In the genomic region with DNA sequence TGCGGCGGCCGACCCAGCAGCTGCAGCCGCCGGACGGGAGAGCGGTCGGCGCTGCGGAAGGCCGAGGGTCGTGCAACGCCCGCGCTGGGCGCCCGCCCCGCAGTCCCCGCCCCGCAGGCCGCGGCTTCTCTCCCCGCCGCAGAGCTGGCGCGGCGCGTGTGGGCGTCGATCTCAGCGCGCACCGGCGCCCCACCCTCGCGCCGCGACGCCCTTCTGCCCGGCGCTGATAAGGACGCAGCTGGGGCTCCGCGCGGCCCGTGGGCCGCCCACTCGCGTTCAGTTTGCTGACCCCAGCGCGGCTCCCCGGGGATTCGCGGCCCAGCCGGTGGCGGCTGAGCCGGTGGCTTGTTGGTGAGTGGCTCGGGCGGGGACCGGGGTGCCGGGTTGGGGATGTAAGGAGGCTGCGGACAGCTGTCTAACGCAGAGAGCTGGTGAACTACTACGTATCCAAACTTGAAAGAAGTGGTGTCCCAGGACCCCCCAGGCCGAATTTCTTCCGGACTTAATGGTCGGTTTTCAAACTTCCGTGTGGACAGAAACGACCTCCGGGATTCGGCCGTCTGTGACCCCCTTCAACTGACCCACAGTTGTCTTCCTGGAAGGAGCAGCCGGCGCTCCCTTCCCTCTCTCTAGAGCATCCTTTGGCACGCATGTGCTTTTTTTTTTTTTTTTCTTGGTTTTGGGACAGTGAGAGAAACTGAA, we compare ENCODE assay signal across 8 cellular contexts. TPM values are rescaled to one million over a fixed set of nuclear protein-coding genes. Genes with fewer than 3 reads are reported as not detected.
DNase-seq lines count a peak whose midpoint lies in the region; ATAC-seq and TF ChIP-seq lines count a peak whose summit lies in the region.

No MANE protein-coding gene starts in this region.

- H4K20me1 ChIP-seq in DND-41 (ENCODE audit: insufficient read depth, low read length) (0 out of 2 replicates have a peak, but pooled peaks cover 3% of the 10 kb centered on the region), HCT116 (ENCODE audit: insufficient read depth) (no peaks in the 10 kb centered on the region), SU-DHL-6 (ENCODE audit: low read depth, low read length) (no peaks in the 10 kb centered on the region; the same call in 1 of the 2 replicates)

- TF ChIP-seq CTCF in DND-41 (IDR thresholded peaks at IDR 0.05; ENCODE audit: borderline replicate concordance, extremely low read depth, low read length, poor library complexity, severe bottlenecking) (no peak), HCT116 (IDR thresholded peaks at IDR 0.05 in 2 of 3, conservative IDR thresholded peaks at IDR 0.05 in 1 of 3; ENCODE audit: borderline replicate concordance in 1 of 3, insufficient read depth in 1 of 3, low read depth in 2 of 3, low read length in 2 of 3) (no peak), SU-DHL-6 (IDR thresholded peaks at IDR 0.05; ENCODE audit: insufficient read depth, low read length, poor library complexity, severe bottlenecking) (no peak), lung (IDR thresholded peaks at IDR 0.05; ENCODE audit: control extremely low read depth, extremely low read depth) (no peak)

- peak overlapping the region; percentile 24 to 55; a peak in 3 of 4 replicates for H3K4me3 ChIP-seq in DND-41 (ENCODE audit: low read depth in 1 of 2, low read length in 2 of 2)
- peak overlapping the region; percentile 60 to 66 for H3K4me3 ChIP-seq in HCT116 (replicated peaks in 1 of 2; ENCODE audit: low read depth in 1 of 2, low read length in 2 of 2)
- peak overlapping the region; percentile 58 for H3K4me3 ChIP-seq in SU-DHL-6 (ENCODE audit: insufficient read depth, low read length, poor library complexity, severe bottlenecking)
- H3K4me3 ChIP-seq in ectodermal cell (ENCODE audit: insufficient read depth, low read depth, low read length): peak overlapping the region; percentile 68
- H3K4me3 ChIP-seq in lung: peak overlapping the region; percentile 65
- H3K4me3 ChIP-seq in stomach smooth muscle (ENCODE audit: low read length in 2 of 2): peak overlapping the region; percentile 62 to 77

- H3K36me3 ChIP-seq in DND-41 (ENCODE audit: insufficient read depth, low read length) (no peaks in the 10 kb centered on the region), HCT116 (ENCODE audit: control insufficient read depth in 1 of 2, insufficient read depth in 2 of 2, low read length in 2 of 2) (no peaks in the 10 kb centered on the region), SU-DHL-6 (ENCODE audit: low read length) (no peaks in the 10 kb centered on the region), ectodermal cell (ENCODE audit: control insufficient read depth, insufficient read depth, low read length) (no peaks in the 10 kb centered on the region), lung (ENCODE audit: control insufficient read depth in 2 of 2, insufficient read depth in 2 of 2, low read length in 2 of 2) (peaks cover 0 to 4% of the 10 kb centered on the region in 2 donors), stomach smooth muscle (ENCODE audit: control insufficient read depth in 2 of 2, insufficient read depth in 2 of 2, low read length in 2 of 2) (no peaks in the 10 kb centered on the region)

- BruUV-seq in HCT116 (replicated peaks; lab: Mats Ljungman, UMichigan): no TSS peak

- H3K9me2 ChIP-seq in HCT116 (ENCODE audit: insufficient read depth) (no peaks in the 10 kb centered on the region), SU-DHL-6 (replicated peaks; ENCODE audit: insufficient read depth, low read length) (no peaks in the 10 kb centered on the region)

- RAD21 ChIA-PET in HCT116 (lab: Charles Lee; ENCODE audit: low non-redundant PET in 1 of 2, low total read pairs in 2 of 2, uncharacterized antibody in 2 of 2, unreplicated experiment in 2 of 2): no interaction called here

- ATAC-seq in DND-41 (ENCODE audit: insufficient read depth, low read depth): peak; percentile 76
- peak; percentile 26 for ATAC-seq in HCT116
- ATAC-seq in lung (ENCODE audit: insufficient read depth, low FRiP score): peak; percentile 65
- no peak for ATAC-seq in HG03139 (IDR thresholded peaks at IDR 0.05; ENCODE audit: unreplicated experiment)

- H3K4me2 ChIP-seq in DND-41 (ENCODE audit: insufficient read depth, low read length) (peak overlapping the region; percentile 91), HCT116 (ENCODE audit: low read length) (peak overlapping the region; percentile 97), SU-DHL-6 (ENCODE audit: low read depth, low read length, poor library complexity, severe bottlenecking) (peak overlapping the region; percentile 89)

- intact Hi-C loops in HCT116 (cut with micrococcal nuclease): loop anchor here (5.0 kb wide), 2 partner anchors 145 to 190 kb away; no protein-coding TSS in a partner anchor

- H3K9ac ChIP-seq in DND-41 (ENCODE audit: low read depth, low read length) (peak overlapping the region; percentile 30; the same call in 1 of the 2 replicates), HCT116 (ENCODE audit: low read length) (no peak overlapping the region; the same call in 1 of the 2 replicates), SU-DHL-6 (ENCODE audit: low read length) (peak overlapping the region; percentile 33; the same call in 1 of the 2 replicates), stomach smooth muscle (ENCODE audit: low read length in 2 of 2) (peak overlapping the region; percentile 21 to 29)

- H2AFZ ChIP-seq in DND-41 (ENCODE audit: low read depth, low read length) (peak overlapping the region; percentile 47; the same call in 1 of the 2 replicates), HCT116 (ENCODE audit: low read depth, low read length, poor library complexity, severe bottlenecking) (no peak overlapping the region), SU-DHL-6 (ENCODE audit: low read depth, low read length, severe bottlenecking) (no peak overlapping the region)

- H3F3A ChIP-seq in SU-DHL-6 (ENCODE audit: insufficient read depth): no peaks in the 10 kb centered on the region

- POLR2A ChIA-PET in HCT116 (lab: Charles Lee): no interaction called here

- peaks cover 20% of the 10 kb centered on the region for H3K4me1 ChIP-seq in DND-41 (ENCODE audit: insufficient read depth, low read length)
- H3K4me1 ChIP-seq in HCT116 (ENCODE audit: control insufficient read depth in 1 of 2, insufficient read depth in 2 of 2, low read length in 2 of 2): peaks cover 14 to 32% of the 10 kb centered on the region in 2 experiments
- H3K4me1 ChIP-seq in ectodermal cell (ENCODE audit: control insufficient read depth, insufficient read depth, low read length): no peaks in the 10 kb centered on the region
- H3K4me1 ChIP-seq in lung (ENCODE audit: control insufficient read depth in 2 of 2, insufficient read depth in 2 of 2, low read length in 2 of 2): peaks cover 4 to 15% of the 10 kb centered on the region in 2 donors
- peaks cover 23% of the 10 kb centered on the region for H3K4me1 ChIP-seq in stomach smooth muscle (ENCODE audit: control insufficient read depth, insufficient read depth, low read length)

- DNase-seq in DND-41: peak; percentile 20
- no peak for DNase-seq in HCT116 (ENCODE audit: low read depth, low spot score)
- DNase-seq in lung (ENCODE audit: low spot score): no peak
- DNase-seq in NCI-H2196 (lab: John Stamatoyannopoulos, UW; ENCODE audit: unreplicated experiment): no peak

- CTCF ChIA-PET in HCT116 (lab: Charles Lee): no interaction called here

- no peak for TF ChIP-seq RAD21 in HCT116 (IDR thresholded peaks at IDR 0.05; ENCODE audit: low read depth)

- TF ChIP-seq POLR2A in HCT116 (IDR thresholded peaks at IDR 0.05; ENCODE audit: borderline replicate concordance, extremely low read depth, insufficient read depth, insufficient read length): no peak

- H3K79me2 ChIP-seq in DND-41 (ENCODE audit: insufficient read depth, low read length): no peaks in the 10 kb centered on the region
- H3K79me2 ChIP-seq in HCT116 (ENCODE audit: insufficient read depth, low read length): no peaks in the 10 kb centered on the region
- no peaks in the 10 kb centered on the region for H3K79me2 ChIP-seq in SU-DHL-6 (ENCODE audit: insufficient read depth, low read length)

- 1% methylated on average over 75 of the region's 75 CpGs for WGBS in ectodermal cell, 2 experiments
- 0 to 1% methylated on average over 41 to 75 of the region's 75 CpGs for WGBS in lung, 2 donors

- H3K27me3 ChIP-seq in DND-41 (ENCODE audit: insufficient read depth, low read length, poor library complexity) (peaks cover 55% of the 10 kb centered on the region), HCT116 (ENCODE audit: insufficient read depth, low read length) (peaks cover 21% of the 10 kb centered on the region; the same call in 1 of the 2 replicates), SU-DHL-6 (ENCODE audit: low read length) (no peaks in the 10 kb centered on the region), ectodermal cell (ENCODE audit: control insufficient read depth, insufficient read depth, low read length, poor library complexity, severe bottlenecking) (peaks cover 57% of the 10 kb centered on the region), lung (ENCODE audit: control insufficient read depth, insufficient read depth) (no peaks in the 10 kb centered on the region), stomach smooth muscle (ENCODE audit: control insufficient read depth in 1 of 2, insufficient read depth in 2 of 2, low read length in 2 of 2) (peaks cover 24 to 40% of the 10 kb centered on the region in 2 donors)

- H3K9me3 ChIP-seq in DND-41 (ENCODE audit: insufficient read depth, low read length, severe bottlenecking) (no peaks in the 10 kb centered on the region), HCT116 (ENCODE audit: control insufficient read depth in 1 of 2, insufficient read depth in 1 of 2, low read depth in 1 of 2, low read length in 2 of 2) (no peaks in the 10 kb centered on the region), SU-DHL-6 (ENCODE audit: insufficient read depth, low read length) (no peaks in the 10 kb centered on the region), ectodermal cell (ENCODE audit: control insufficient read depth, low read length) (no peaks in the 10 kb centered on the region), lung (ENCODE audit: control insufficient read depth in 2 of 2, insufficient read depth in 1 of 2, low read length in 1 of 2) (no peaks in the 10 kb centered on the region), stomach smooth muscle (ENCODE audit: control insufficient read depth in 2 of 2, low read length in 2 of 2) (no peaks in the 10 kb centered on the region)

- H3K27ac ChIP-seq in DND-41 (ENCODE audit: low read length): no peak overlapping the region
- no peak overlapping the region for H3K27ac ChIP-seq in HCT116 (ENCODE audit: low read depth, low read length)
- no peak overlapping the region for H3K27ac ChIP-seq in SU-DHL-6 (ENCODE audit: low read depth, low read length)
- no peak overlapping the region for H3K27ac ChIP-seq in ectodermal cell (ENCODE audit: insufficient read depth, low read depth, low read length, poor library complexity, severe bottlenecking)
- H3K27ac ChIP-seq in lung (ENCODE audit: low read depth in 1 of 2, low read length in 1 of 2): peak overlapping the region in 1 of 2 donors; percentile 81
- H3K27ac ChIP-seq in stomach smooth muscle (ENCODE audit: low read length): no peak overlapping the region

RNA-seq across cellular contexts. Expression of a gene that starts 1.6 kb away (rescaled TPM):
- total RNA-seq in HCT116 (2021; ENCODE audit: unreplicated experiment): 1.8 TPM
- polyA plus RNA-seq in HCT116 (2012): 0.39 and 0.44 TPM in 2 replicates
- polyA plus RNA-seq in ectodermal cell (2013, experiment 1 of 4): 6.6 TPM
- polyA plus RNA-seq in ectodermal cell (2013, experiment 2 of 4): 7.7 TPM
- 4.6 TPM for polyA plus RNA-seq in ectodermal cell (2013, experiment 3 of 4)
- 4.3 TPM for polyA plus RNA-seq in ectodermal cell (2013, experiment 4 of 4)
- 10 to 100 TPM; 11.7 to 27.2 TPM for total RNA-seq in lung
- 10 to 100 TPM in 1 of 2 donors, 1 to 10 TPM in 1; 4.3 to 22.8 TPM for polyA plus RNA-seq in lung
